ENCODE assay signal across 1 cellular context in genomic region chr1:109099871-109100757, GRCh38.
TF ChIP-seq lines count a peak whose summit lies in the region.

No MANE protein-coding gene starts in this region.

TF ChIP-seq in GM12878, 131 proteins besides CTCF, POLR2A, EP300 and RAD21 (continues in another document):
- TF ChIP-seq ZNF217 (IDR thresholded peaks at IDR 0.05) (no peak), SUZ12 (IDR thresholded peaks at IDR 0.05; ENCODE audit: unreplicated experiment) (no peak), DPF2 (IDR thresholded peaks at IDR 0.05) (peak; percentile 88), MXI1 (IDR thresholded peaks at IDR 0.05; ENCODE audit: low read depth, low read length) (peak; percentile 85; the same call in 1 of the 2 replicates), SKIL (IDR thresholded peaks at IDR 0.05; ENCODE audit: low read depth, poor library complexity, severe bottlenecking) (peak; percentile 13), ZNF687 (IDR thresholded peaks at IDR 0.05) (peak; percentile 89), PRDM15 (CRISPR knock-in tag; IDR thresholded peaks at IDR 0.05) (0 out of 2 replicates have a peak, but pooled peaks have one; percentile 64), BRCA1 (IDR thresholded peaks at IDR 0.05; ENCODE audit: low read depth, low read length) (no peak), ZBTB40 (IDR thresholded peaks at IDR 0.05; ENCODE audit: borderline replicate concordance) (peak; percentile 74; the same call in 1 of the 2 replicates), STAT1 (conservative IDR thresholded peaks at IDR 0.05) (peak; percentile 84; the same call in 1 of the 2 replicates), SUPT20H (IDR thresholded peaks at IDR 0.05; ENCODE audit: borderline replicate concordance, control insufficient read depth, low read depth, low read length) (no peak), POLR2AphosphoS2 (IDR thresholded peaks at IDR 0.05; ENCODE audit: low read depth, low read length) (peak; percentile 99), KLF5 (IDR thresholded peaks at IDR 0.05; ENCODE audit: partially characterized antibody) (peak; percentile 74), MTA3 (IDR thresholded peaks at IDR 0.05; ENCODE audit: borderline replicate concordance, low read length) (no peak; the same call in 1 of the 2 replicates), RB1 (IDR thresholded peaks at IDR 0.05; ENCODE audit: borderline replicate concordance) (peak; percentile 69; the same call in 1 of the 2 replicates), BACH1 (IDR thresholded peaks at IDR 0.05; ENCODE audit: borderline replicate concordance) (peak; percentile 94), ATF7 (IDR thresholded peaks at IDR 0.05; ENCODE audit: low read depth) (peak; percentile 42; the same call in 1 of the 2 replicates), IKZF2 (IDR thresholded peaks at IDR 0.05) (peak; percentile 60 to 67; a peak in 2 of 4 replicates), BHLHE40 (IDR thresholded peaks at IDR 0.05; ENCODE audit: borderline replicate concordance in 1 of 2, low read depth in 2 of 2, low read length in 1 of 2) (peak; percentile 91 to 94), TAF1 (IDR thresholded peaks at IDR 0.05; ENCODE audit: borderline replicate concordance, low read depth, low read length) (peak; percentile 97), RUNX3 (IDR thresholded peaks at IDR 0.05; ENCODE audit: low read length) (peak; percentile 82), KDM1A (IDR thresholded peaks at IDR 0.05; ENCODE audit: borderline replicate concordance) (no peak), RFX5 (IDR thresholded peaks at IDR 0.05; ENCODE audit: low read depth, low read length) (no peak), TCF7 (IDR thresholded peaks at IDR 0.05; ENCODE audit: borderline replicate concordance) (peak; percentile 74), SMAD5 (IDR thresholded peaks at IDR 0.05; ENCODE audit: low read depth) (peak; percentile 98), GATAD2B (conservative IDR thresholded peaks at IDR 0.05; ENCODE audit: low read depth) (peak; percentile 94), REST (IDR thresholded peaks at IDR 0.05; ENCODE audit: low read depth, low read length) (peak; percentile 58; the same call in 1 of the 2 replicates), ELK1 (IDR thresholded peaks at IDR 0.05; ENCODE audit: low read depth, low read length) (peak; percentile 86; the same call in 1 of the 2 replicates), HDAC2 (IDR thresholded peaks at IDR 0.05) (no peak), CBX5 (IDR thresholded peaks at IDR 0.05; ENCODE audit: low read depth) (peak; percentile 75), EED (IDR thresholded peaks at IDR 0.05; ENCODE audit: low read depth) (peak; percentile 58; the same call in 1 of the 2 replicates), E2F8 (IDR thresholded peaks at IDR 0.05; ENCODE audit: low read depth, partially characterized antibody) (peak; percentile 53), NR2F1 (conservative IDR thresholded peaks at IDR 0.05) (peak; percentile 90), E2F4 (IDR thresholded peaks at IDR 0.05; ENCODE audit: low read depth, low read length) (0 out of 2 replicates have a peak, but pooled peaks have one; percentile 5)
